8 cellular contexts compared by ENCODE assay signal in genomic region chr9:125261501-125262216, GRCh38. TPM values are rescaled to one million over a fixed set of nuclear protein-coding genes. Genes with fewer than 3 reads are reported as not detected.
A peak's percentile ranks its signal among the peaks of the same experiment; 100 is the strongest.
DNase-seq lines count a peak whose midpoint lies in the region; TF ChIP-seq lines count a peak whose summit lies in the region.

TSS of gene GAPVD1 (plus strand) at chr9:125261826. CDS start at chr9:125298922, 37,096 bp downstream.

- H3K27me3 Mint-ChIP-seq in nephron (ENCODE audit: low read depth), result no peaks in the 10 kb centered on the region
- H3K27me3 Mint-ChIP-seq in stimulated activated naive CD8-positive, alpha-beta T cell treated with anti-CD3 and anti-CD28 coated beads, Interleukin-15, Interleukin-2, amounts not matched to agents 100 ng/mL and 50 ng/mL, for 24 hours, result no peaks in the 10 kb centered on the region

- peak; percentile 78 for TF ChIP-seq POLR2A in Raji (IDR thresholded peaks at IDR 0.05; ENCODE audit: insufficient read depth, low read depth, low read length)

- peaks cover 10% of the 10 kb centered on the region for H3K36me3 Mint-ChIP-seq in nephron (ENCODE audit: low read depth)
- peaks cover 32% of the 10 kb centered on the region for H3K36me3 Mint-ChIP-seq in stimulated activated naive CD8-positive, alpha-beta T cell treated with anti-CD3 and anti-CD28 coated beads, Interleukin-15, Interleukin-2, amounts not matched to agents 100 ng/mL and 50 ng/mL, for 24 hours (ENCODE audit: low read depth)

- peak within 1 kb of the TSS; percentile 100 for H3K4me3 Mint-ChIP-seq in nephron
- peak within 1 kb of the TSS; percentile 98 for H3K4me3 Mint-ChIP-seq in stimulated activated naive CD8-positive, alpha-beta T cell treated with anti-CD3 and anti-CD28 coated beads, Interleukin-15, Interleukin-2, amounts not matched to agents 100 ng/mL and 50 ng/mL, for 24 hours

- peak within 1 kb of the TSS; percentile 90 to 97 (median 96) for H3K27ac Mint-ChIP-seq in nephron
- H3K27ac Mint-ChIP-seq in stimulated activated naive CD8-positive, alpha-beta T cell treated with anti-CD3 and anti-CD28 coated beads, Interleukin-15, Interleukin-2, amounts not matched to agents 100 ng/mL and 50 ng/mL, for 24 hours, result peak within 1 kb of the TSS; percentile 93

- no peaks in the 10 kb centered on the region for H3K36me3 ChIP-seq in ES-I3 (ENCODE audit: insufficient read depth, low read length)

- no peaks in the 10 kb centered on the region for H3K9me3 ChIP-seq in ES-I3 (ENCODE audit: control insufficient read depth, insufficient read depth, low read length)

- no peaks in the 10 kb centered on the region for H3K9me3 Mint-ChIP-seq in nephron
- no peaks in the 10 kb centered on the region for H3K9me3 Mint-ChIP-seq in stimulated activated naive CD8-positive, alpha-beta T cell treated with anti-CD3 and anti-CD28 coated beads, Interleukin-15, Interleukin-2, amounts not matched to agents 100 ng/mL and 50 ng/mL, for 24 hours

- H3K4me1 ChIP-seq in ES-I3 (ENCODE audit: insufficient read depth, low read length), result no peaks in the 10 kb centered on the region

- TF ChIP-seq CTCF in LNCAP (IDR thresholded peaks at IDR 0.05) (peak; percentile 39; the same call in 1 of the 2 replicates), fibroblast of the aortic adventitia (IDR thresholded peaks at IDR 0.05; ENCODE audit: insufficient read depth, low read length) (peak; percentile 26), nephron (IDR thresholded peaks at IDR 0.05; ENCODE audit: unreplicated experiment in 3 of 3) (peak; percentile 39 to 49 (median 48))

- DNase-seq in GOT3 (lab: John Stamatoyannopoulos, UW), result peak; percentile 57
- peak; percentile 82 for DNase-seq in activated T-helper 9 cell treated with anti-CD3 and anti-CD28 coated beads, Interleukin-2, amount 50 U/mL, for 16 hours (ENCODE audit: low read depth)
- peak; percentile 77 for DNase-seq in fibroblast of the aortic adventitia (ENCODE audit: low read depth)

- peak within 1 kb of the TSS; percentile 95 for H3K4me3 ChIP-seq in fibroblast of the aortic adventitia (ENCODE audit: low read depth, low read length)

- H3K4me1 Mint-ChIP-seq in nephron, result peaks cover 40% of the 10 kb centered on the region
- H3K4me1 Mint-ChIP-seq in stimulated activated naive CD8-positive, alpha-beta T cell treated with anti-CD3 and anti-CD28 coated beads, Interleukin-15, Interleukin-2, amounts not matched to agents 100 ng/mL and 50 ng/mL, for 24 hours (ENCODE audit: low read depth), result peaks cover 54% of the 10 kb centered on the region

- peak within 1 kb of the TSS; percentile 90 for H3K9ac ChIP-seq in ES-I3 (ENCODE audit: low read depth, low read length)

RNA-seq across cellular contexts. Expression of gene GAPVD1, which starts in this region (rescaled TPM):
- total RNA-seq in fibroblast of the aortic adventitia (ENCODE audit: low replicate concordance), result 52.7 and 53.1 TPM in 2 replicates
